Comparison of ENCODE assay signal across 14 cellular contexts in the genomic region with DNA sequence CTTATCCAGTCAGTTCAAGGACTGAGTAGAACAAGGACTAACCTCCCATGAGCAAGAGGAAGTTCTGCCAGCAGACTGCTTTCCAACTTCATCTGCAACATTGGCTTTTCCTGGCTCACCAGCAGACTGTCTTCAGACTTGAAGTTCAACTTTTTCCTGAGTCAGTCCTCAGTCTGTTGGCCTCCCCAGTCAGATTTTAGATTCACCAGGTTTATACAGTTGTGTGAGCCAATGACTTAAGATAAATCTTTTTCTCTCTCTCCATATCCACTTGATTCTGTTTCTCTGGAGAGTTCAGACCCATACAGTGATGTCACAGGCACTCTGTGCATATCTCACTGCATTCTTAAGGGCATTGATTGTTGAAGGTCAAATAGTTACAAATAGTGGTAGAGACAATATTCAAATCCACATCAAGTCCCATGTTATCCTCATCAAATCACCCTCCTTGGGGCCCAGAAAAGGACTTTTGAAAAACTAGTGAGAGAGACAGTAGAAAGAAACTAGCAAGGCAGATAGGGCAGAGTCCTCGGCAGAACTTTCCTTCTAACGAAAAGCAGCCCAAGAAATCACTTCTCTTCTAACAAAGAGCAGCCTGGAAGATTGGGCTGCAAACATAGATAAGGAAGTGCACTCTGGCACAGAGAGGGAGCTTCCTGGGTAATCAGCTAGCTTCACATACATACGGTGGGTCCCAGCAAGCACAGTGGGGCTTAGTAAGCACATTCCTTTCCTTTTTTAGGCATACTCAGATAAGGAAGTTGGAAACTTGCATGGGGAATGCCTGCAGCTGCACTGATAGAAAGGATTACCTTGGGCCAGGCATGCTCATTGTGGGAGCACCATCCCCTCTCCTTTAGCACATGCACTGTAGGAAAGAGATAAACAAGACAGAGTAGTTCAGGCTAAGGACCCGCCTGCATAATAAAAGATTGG.
DNase-seq lines count a peak whose midpoint lies in the region; ATAC-seq, FAIRE-seq and TF ChIP-seq lines count a peak whose summit lies in the region.
"Had no signal": no experiment of that assay in that cellular context is flagged by ENCODE, and none has a peak within 500 bp of the region (broad histone marks: within the 10 kb centered on the region; RNA-seq: fewer than 3 reads in every experiment).

No MANE protein-coding gene starts in this region.

- H3K4me1 ChIP-seq in right cardiac atrium (ENCODE audit: control insufficient read depth, insufficient read depth, low read length) (peaks cover 12% of the 10 kb centered on the region), kidney (ENCODE audit: control insufficient read depth in 1 of 2, insufficient read depth in 1 of 2, low read depth in 1 of 2, low read length in 2 of 2) (peaks cover 4 to 6% of the 10 kb centered on the region in 2 donors)

- no peaks in the 10 kb centered on the region for H3K9me3 ChIP-seq in right cardiac atrium (ENCODE audit: control insufficient read depth, low read length)
- no peaks in the 10 kb centered on the region for H3K9me3 ChIP-seq in kidney (ENCODE audit: control insufficient read depth in 1 of 2, low read length in 2 of 2)

- H3K4me3 Mint-ChIP-seq in progenitor cell of endocrine pancreas (ENCODE audit: low read depth), result no peak overlapping the region
- H3K4me3 Mint-ChIP-seq: activated CD4-positive, alpha-beta T cell treated with anti-CD3 and anti-CD28 coated beads, Interleukin-2, amount 10 ng/mL, durations not matched to agents 7 days and 5 days; memory B cell had no signal

- H3K4me3 ChIP-seq in right cardiac atrium (ENCODE audit: low read length) (no peak overlapping the region), dorsolateral prefrontal cortex (no peak overlapping the region), kidney (ENCODE audit: low read length in 2 of 2) (no peak overlapping the region)

- TF ChIP-seq CTCF in progenitor cell of endocrine pancreas (IDR thresholded peaks at IDR 0.05; ENCODE audit: unreplicated experiment) (no peak), dorsolateral prefrontal cortex (IDR thresholded peaks at IDR 0.05 in 54 of 56, conservative IDR thresholded peaks at IDR 0.05 in 2 of 56; ENCODE audit: low read depth in 1 of 56, partially characterized antibody in 56 of 56) (no peak), kidney (IDR thresholded peaks at IDR 0.05; ENCODE audit: borderline replicate concordance, extremely low read depth, insufficient read depth) (no peak)

- peaks cover 1% of the 10 kb centered on the region for H3K36me3 Mint-ChIP-seq in progenitor cell of endocrine pancreas (ENCODE audit: insufficient read depth)
- H3K36me3 Mint-ChIP-seq: memory B cell had no signal

- no peaks in the 10 kb centered on the region for H3K36me3 ChIP-seq in kidney (ENCODE audit: control insufficient read depth in 1 of 2, insufficient read depth in 2 of 2, low read length in 2 of 2)

- WGBS in right cardiac atrium, result 12% methylated on average over 4 of the region's 4 CpGs

- H3K9ac ChIP-seq in kidney (ENCODE audit: low read length in 2 of 2), result no peak overlapping the region

- peak; percentile 78 for DNase-seq in EH (ENCODE audit: low read depth)
- peak; percentile 96 for DNase-seq in amniotic epithelial cell (ENCODE audit: low read depth)
- peak in 2 of 3 donors; percentile 22 to 54 for DNase-seq in right cardiac atrium
- DNase-seq in progenitor cell of endocrine pancreas (ENCODE audit: low spot score, unreplicated experiment), result no peak
- no peak for DNase-seq in dorsolateral prefrontal cortex
- DNase-seq in NCI-H526 treated with DMSO at 0.1 percent for 48 hours (lab: John Stamatoyannopoulos, UW), result no peak
- no peak for DNase-seq in kidney
- DNase-seq: activated CD4-positive, alpha-beta T cell treated with anti-CD3 and anti-CD28 coated beads, Interleukin-2, amount 10 ng/mL, durations not matched to agents 7 days and 5 days; activated naive CD4-positive, alpha-beta T cell treated with Interleukin-2 at 50 U/mL for 16 hours; H7 had no signal

- H3K27me3 Mint-ChIP-seq in progenitor cell of endocrine pancreas, result no peaks in the 10 kb centered on the region

- H3K27ac Mint-ChIP-seq in progenitor cell of endocrine pancreas, result peak overlapping the region; percentile 94
- H3K27ac Mint-ChIP-seq: activated CD4-positive, alpha-beta T cell treated with anti-CD3 and anti-CD28 coated beads, Interleukin-2, amount 10 ng/mL, durations not matched to agents 7 days and 5 days; memory B cell had no signal

- ATAC-seq in right cardiac atrium (peak; percentile 85 to 88), HG03280 (IDR thresholded peaks at IDR 0.05; ENCODE audit: unreplicated experiment) (no peak)

- intact Hi-C loops in right cardiac atrium (cut with DNase I) (no loop called here), dorsolateral prefrontal cortex (cut with DNase I) (no loop called here), kidney (cut with DNase I) (no loop called here)

- no peak for FAIRE-seq in kidney (lab: Jason Lieb, UNC)
- FAIRE-seq: endometrium had no signal

- H3K4me1 Mint-ChIP-seq in progenitor cell of endocrine pancreas (ENCODE audit: low read depth), result peaks cover 33% of the 10 kb centered on the region
- H3K4me1 Mint-ChIP-seq: activated CD4-positive, alpha-beta T cell treated with anti-CD3 and anti-CD28 coated beads, Interleukin-2, amount 10 ng/mL, durations not matched to agents 7 days and 5 days; memory B cell had no signal

- H3K27me3 ChIP-seq in right cardiac atrium (ENCODE audit: control insufficient read depth, insufficient read depth), result no peaks in the 10 kb centered on the region
- H3K27me3 ChIP-seq in dorsolateral prefrontal cortex, result no peaks in the 10 kb centered on the region

- H3K27ac ChIP-seq in right cardiac atrium (ENCODE audit: low read length) (peak overlapping the region; percentile 9), dorsolateral prefrontal cortex (peak overlapping the region in 1 of 59 donors; percentile 38), kidney (ENCODE audit: low read depth in 2 of 2, low read length in 2 of 2) (peak overlapping the region in 1 of 2 donors; percentile 10)
- H3K27ac ChIP-seq: RWPE1 had no signal

- peaks cover 20% of the 10 kb centered on the region for H3K9me3 Mint-ChIP-seq in progenitor cell of endocrine pancreas (ENCODE audit: low read depth)
- H3K9me3 Mint-ChIP-seq: activated CD4-positive, alpha-beta T cell treated with anti-CD3 and anti-CD28 coated beads, Interleukin-2, amount 10 ng/mL, durations not matched to agents 7 days and 5 days had no signal

Comparison
In these comparisons a context has a peak if more than half of its experiments do, and no peak if none do; other contexts are left out.
1. DNase-seq: peak in EH (single experiment), amniotic epithelial cell (single experiment) and right cardiac atrium (2 of 3); none in progenitor cell of endocrine pancreas (single experiment), dorsolateral prefrontal cortex (0 of 10), NCI-H526 treated with DMSO at 0.1 percent for 48 hours (single experiment) and kidney (single experiment).